In the genomic region with DNA sequence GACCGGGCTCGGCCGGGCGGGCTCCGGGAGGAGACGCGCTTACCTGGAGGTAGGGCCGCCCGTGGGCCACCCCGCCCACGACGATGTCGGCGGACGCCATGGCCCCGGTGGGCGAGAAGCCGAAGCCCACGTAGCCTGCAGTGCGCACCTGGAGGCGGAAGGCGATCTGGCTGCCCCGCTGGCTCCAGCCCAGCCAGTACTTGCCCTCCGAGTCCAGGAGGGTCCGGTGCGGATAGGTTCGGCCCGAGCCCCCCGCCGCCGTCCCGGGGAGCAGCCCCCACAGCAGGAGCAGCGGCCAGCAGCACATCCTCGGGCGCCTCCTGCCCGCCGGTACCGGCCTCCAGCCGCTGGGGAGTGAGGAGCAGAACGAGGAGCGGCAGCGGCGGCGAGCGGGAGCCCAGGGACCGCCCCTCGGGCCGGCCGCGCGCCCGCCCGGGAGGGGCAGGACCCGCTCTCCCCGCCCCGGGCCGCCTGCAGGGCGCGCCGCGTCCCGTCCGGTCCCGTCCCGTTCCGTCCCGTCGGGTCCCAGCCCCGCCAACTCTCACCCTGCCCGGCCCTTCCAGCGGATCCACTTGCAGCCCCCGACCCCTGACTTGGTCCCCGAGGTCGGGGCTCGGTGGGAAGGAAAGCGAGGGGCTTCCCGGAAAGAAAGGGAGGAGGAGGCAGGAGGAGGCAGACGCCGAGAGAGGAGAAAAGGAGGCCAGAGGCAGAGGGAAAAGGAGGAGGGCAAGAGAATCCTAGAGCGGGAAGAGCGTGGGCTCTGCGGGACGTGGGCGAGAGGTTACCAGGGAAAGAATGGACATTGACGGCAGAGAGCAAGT, we compare ENCODE assay signal across 1 cellular context.
TF ChIP-seq lines count a peak whose summit lies in the region.

Gene MOXD1 (minus strand): TSS at position 356 of the 821 bp plus-strand sequence. CDS start 49 bp downstream, at position 307.

TF ChIP-seq in WTC11, 78 proteins besides CTCF, POLR2A, EP300 and RAD21 (continued from another document):
- TF ChIP-seq, protein P1, sequence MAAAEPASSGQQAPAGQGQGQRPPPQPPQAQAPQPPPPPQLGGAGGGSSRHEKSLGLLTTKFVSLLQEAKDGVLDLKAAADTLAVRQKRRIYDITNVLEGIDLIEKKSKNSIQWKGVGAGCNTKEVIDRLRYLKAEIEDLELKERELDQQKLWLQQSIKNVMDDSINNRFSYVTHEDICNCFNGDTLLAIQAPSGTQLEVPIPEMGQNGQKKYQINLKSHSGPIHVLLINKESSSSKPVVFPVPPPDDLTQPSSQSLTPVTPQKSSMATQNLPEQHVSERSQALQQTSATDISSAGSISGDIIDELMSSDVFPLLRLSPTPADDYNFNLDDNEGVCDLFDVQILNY (CRISPR knock-in tag; IDR thresholded peaks at IDR 0.05) = no peak
- TF ChIP-seq OVOL2 (CRISPR knock-in tag; IDR thresholded peaks at IDR 0.05; ENCODE audit: borderline replicate concordance) (no peak), EMX1 (CRISPR knock-in tag; IDR thresholded peaks at IDR 0.05) (no peak), TP53 (CRISPR knock-in tag; IDR thresholded peaks at IDR 0.05) (no peak)
- TF ChIP-seq, protein P2, sequence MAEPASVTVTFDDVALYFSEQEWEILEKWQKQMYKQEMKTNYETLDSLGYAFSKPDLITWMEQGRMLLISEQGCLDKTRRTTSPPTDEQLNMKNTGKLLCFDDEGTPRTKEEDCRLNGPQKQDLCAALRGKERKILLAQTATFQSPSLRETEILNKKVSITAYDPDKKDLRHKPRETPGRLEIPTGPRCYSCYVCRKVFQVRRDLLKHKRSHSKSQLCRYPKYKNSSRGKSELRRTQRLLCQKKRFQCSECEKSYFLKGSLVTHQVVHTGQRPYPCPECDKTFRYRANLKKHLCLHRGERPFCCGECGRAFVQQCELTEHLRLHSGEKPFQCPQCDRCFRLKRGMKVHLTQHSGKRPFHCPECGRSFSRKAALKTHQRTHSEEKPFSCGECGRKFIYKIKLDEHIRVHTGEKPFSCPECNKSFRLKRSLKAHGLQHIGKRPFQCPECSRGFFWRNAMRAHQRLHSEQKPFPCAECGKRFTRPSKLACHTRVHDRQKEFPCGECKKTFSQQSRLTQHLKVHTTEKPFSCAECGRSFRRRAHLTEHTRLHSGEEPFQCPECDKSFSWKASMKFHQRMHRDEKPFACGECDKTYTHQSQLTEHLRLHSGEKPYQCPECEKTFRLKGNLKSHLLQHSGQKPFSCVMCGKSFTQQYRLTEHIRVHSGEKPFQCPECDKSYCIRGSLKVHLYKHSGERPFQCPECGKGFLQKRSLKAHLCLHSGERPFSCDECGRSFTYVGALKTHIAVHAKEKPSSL (CRISPR knock-in tag; conservative IDR thresholded peaks at IDR 0.05) = no peak
- TF ChIP-seq, protein P3, sequence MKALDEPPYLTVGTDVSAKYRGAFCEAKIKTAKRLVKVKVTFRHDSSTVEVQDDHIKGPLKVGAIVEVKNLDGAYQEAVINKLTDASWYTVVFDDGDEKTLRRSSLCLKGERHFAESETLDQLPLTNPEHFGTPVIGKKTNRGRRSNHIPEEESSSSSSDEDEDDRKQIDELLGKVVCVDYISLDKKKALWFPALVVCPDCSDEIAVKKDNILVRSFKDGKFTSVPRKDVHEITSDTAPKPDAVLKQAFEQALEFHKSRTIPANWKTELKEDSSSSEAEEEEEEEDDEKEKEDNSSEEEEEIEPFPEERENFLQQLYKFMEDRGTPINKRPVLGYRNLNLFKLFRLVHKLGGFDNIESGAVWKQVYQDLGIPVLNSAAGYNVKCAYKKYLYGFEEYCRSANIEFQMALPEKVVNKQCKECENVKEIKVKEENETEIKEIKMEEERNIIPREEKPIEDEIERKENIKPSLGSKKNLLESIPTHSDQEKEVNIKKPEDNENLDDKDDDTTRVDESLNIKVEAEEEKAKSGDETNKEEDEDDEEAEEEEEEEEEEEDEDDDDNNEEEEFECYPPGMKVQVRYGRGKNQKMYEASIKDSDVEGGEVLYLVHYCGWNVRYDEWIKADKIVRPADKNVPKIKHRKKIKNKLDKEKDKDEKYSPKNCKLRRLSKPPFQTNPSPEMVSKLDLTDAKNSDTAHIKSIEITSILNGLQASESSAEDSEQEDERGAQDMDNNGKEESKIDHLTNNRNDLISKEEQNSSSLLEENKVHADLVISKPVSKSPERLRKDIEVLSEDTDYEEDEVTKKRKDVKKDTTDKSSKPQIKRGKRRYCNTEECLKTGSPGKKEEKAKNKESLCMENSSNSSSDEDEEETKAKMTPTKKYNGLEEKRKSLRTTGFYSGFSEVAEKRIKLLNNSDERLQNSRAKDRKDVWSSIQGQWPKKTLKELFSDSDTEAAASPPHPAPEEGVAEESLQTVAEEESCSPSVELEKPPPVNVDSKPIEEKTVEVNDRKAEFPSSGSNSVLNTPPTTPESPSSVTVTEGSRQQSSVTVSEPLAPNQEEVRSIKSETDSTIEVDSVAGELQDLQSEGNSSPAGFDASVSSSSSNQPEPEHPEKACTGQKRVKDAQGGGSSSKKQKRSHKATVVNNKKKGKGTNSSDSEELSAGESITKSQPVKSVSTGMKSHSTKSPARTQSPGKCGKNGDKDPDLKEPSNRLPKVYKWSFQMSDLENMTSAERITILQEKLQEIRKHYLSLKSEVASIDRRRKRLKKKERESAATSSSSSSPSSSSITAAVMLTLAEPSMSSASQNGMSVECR (CRISPR knock-in tag; IDR thresholded peaks at IDR 0.05; ENCODE audit: borderline replicate concordance) = no peak
